1 cellular context compared by ENCODE assay signal in genomic region chr14:24234095-24235020, GRCh38.
TF ChIP-seq lines count a peak whose summit lies in the region.

No MANE protein-coding gene starts in this region.

TF ChIP-seq in HCT116, 20 proteins besides CTCF, POLR2A, EP300 and RAD21:
- no peak for TF ChIP-seq SIN3A (IDR thresholded peaks at IDR 0.05; ENCODE audit: low read depth)
